ENCODE assay signal across 20 cellular contexts in the genomic region with DNA sequence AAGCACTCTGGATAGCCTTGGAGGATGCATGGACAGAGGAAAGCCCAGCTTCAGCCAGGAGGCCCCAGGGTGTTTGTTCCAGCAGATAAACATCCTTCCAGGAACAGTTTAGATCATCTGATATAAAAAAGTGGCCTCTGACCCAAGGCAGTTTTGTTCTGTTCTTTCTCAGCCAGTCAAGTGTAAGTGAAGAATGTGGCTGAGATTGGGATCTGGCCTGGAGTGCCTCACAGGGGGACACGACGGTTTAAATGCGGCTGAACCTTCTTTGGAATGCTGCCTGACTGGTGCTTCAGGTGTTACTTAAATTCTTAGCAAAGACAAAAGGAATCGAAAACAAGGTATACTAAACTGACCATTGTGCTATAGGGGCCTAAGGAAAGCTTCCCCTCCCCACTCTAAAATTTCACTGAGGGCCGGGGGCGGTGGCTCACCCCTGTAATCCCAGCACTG. TPM values are rescaled to one million over a fixed set of nuclear protein-coding genes. Genes with fewer than 3 reads are reported as not detected.
DNase-seq lines count a peak whose midpoint lies in the region; ATAC-seq and TF ChIP-seq lines count a peak whose summit lies in the region.
"Had no signal": no experiment of that assay in that cellular context is flagged by ENCODE, and none has a peak within 500 bp of the region (broad histone marks: within the 10 kb centered on the region; RNA-seq: fewer than 3 reads in every experiment).

No MANE protein-coding gene starts in this region.

- peak; percentile 71 for DNase-seq in LNCaP clone FGC (ENCODE audit: low read depth)
- peak; percentile 37 for DNase-seq in hepatocyte (ENCODE audit: low spot score)
- no peak for DNase-seq in LoVo (ENCODE audit: low spot score)
- DNase-seq in activated CD8-positive, alpha-beta memory T cell treated with anti-CD3 and anti-CD28 coated beads for 24 hours, result no peak
- no peak for DNase-seq in cerebellar nuclear complex (lab: John Stamatoyannopoulos, UW)
- DNase-seq: activated CD4-positive, alpha-beta T cell treated with anti-CD3 and anti-CD28 coated beads for 1 hour; activated naive CD4-positive, alpha-beta T cell treated with anti-CD3 and anti-CD28 coated beads, Interleukin-2, amount 10 ng/mL, durations not matched to agents 7 days and 5 days; brain microvascular endothelial cell; COR-L47; left colon; naive thymus-derived CD8-positive, alpha-beta T cell; NCI-H69; sigmoid colon; T-helper 17 cell had no signal

- no peaks in the 10 kb centered on the region for H3K27me3 Mint-ChIP-seq in nephron (ENCODE audit: low read depth)
- H3K27me3 Mint-ChIP-seq: activated naive CD4-positive, alpha-beta T cell treated with anti-CD3 and anti-CD28 coated beads, Interleukin-2, amount 10 ng/mL, durations not matched to agents 7 days and 5 days; T-helper 17 cell had no signal

- no peaks in the 10 kb centered on the region for H3K79me2 ChIP-seq in hepatocyte

- H3K27me3 ChIP-seq in hepatocyte, result no peaks in the 10 kb centered on the region
- H3K27me3 ChIP-seq: brain microvascular endothelial cell, sigmoid colon had no signal

- peak overlapping the region in 2 of 3 experiments; percentile 51 to 75 for H3K27ac Mint-ChIP-seq in nephron
- H3K27ac Mint-ChIP-seq: activated naive CD4-positive, alpha-beta T cell treated with anti-CD3 and anti-CD28 coated beads, Interleukin-2, amount 10 ng/mL, durations not matched to agents 7 days and 5 days; naive thymus-derived CD8-positive, alpha-beta T cell; stimulated activated memory B cell treated with anti-CD40 and anti-IgM and Interleukin-4, amounts not matched to agents 10 μg/mL and 1 μg/mL and 100 μg/mL, for 72 hours; T-helper 17 cell had no signal

- no peaks in the 10 kb centered on the region for H3K36me3 ChIP-seq in hepatocyte (replicated peaks; ENCODE audit: insufficient read depth, low read depth)
- H3K36me3 ChIP-seq: brain microvascular endothelial cell, sigmoid colon had no signal

- no peak overlapping the region for H2AFZ ChIP-seq in hepatocyte

- no peaks in the 10 kb centered on the region for H3K9me2 ChIP-seq in hepatocyte (replicated peaks; ENCODE audit: insufficient read depth)

- peaks cover 10% of the 10 kb centered on the region for H3K9me3 Mint-ChIP-seq in nephron
- H3K9me3 Mint-ChIP-seq: activated naive CD4-positive, alpha-beta T cell treated with anti-CD3 and anti-CD28 coated beads, Interleukin-2, amount 10 ng/mL, durations not matched to agents 7 days and 5 days had no signal

- H3K27ac ChIP-seq in C4-2B (peak overlapping the region; percentile 45), hepatocyte (peak overlapping the region; percentile 53)
- H3K27ac ChIP-seq: brain microvascular endothelial cell, KMS-11 had no signal

- H3K4me1 ChIP-seq in hepatocyte (ENCODE audit: insufficient read depth), result peaks cover 16% of the 10 kb centered on the region

- H3K36me3 Mint-ChIP-seq in nephron (ENCODE audit: low read depth), result peaks cover 3% of the 10 kb centered on the region
- H3K36me3 Mint-ChIP-seq: activated naive CD4-positive, alpha-beta T cell treated with anti-CD3 and anti-CD28 coated beads, Interleukin-2, amount 10 ng/mL, durations not matched to agents 7 days and 5 days; stimulated activated memory B cell treated with anti-CD40 and anti-IgM and Interleukin-4, amounts not matched to agents 10 μg/mL and 1 μg/mL and 100 μg/mL, for 72 hours had no signal

- H3K9me3 ChIP-seq in hepatocyte (ENCODE audit: low read depth), result no peaks in the 10 kb centered on the region
- H3K9me3 ChIP-seq: sigmoid colon had no signal

- no peaks in the 10 kb centered on the region for H4K20me1 ChIP-seq in hepatocyte (ENCODE audit: insufficient read depth, poor library complexity, severe bottlenecking)

- H3K4me3 ChIP-seq in LNCaP clone FGC (ENCODE audit: low read depth, low read length) (no peak overlapping the region), hepatocyte (no peak overlapping the region)
- H3K4me3 ChIP-seq: sigmoid colon had no signal

- ATAC-seq in GM19395 (IDR thresholded peaks at IDR 0.05; ENCODE audit: unreplicated experiment), result no peak
- ATAC-seq: left colon; naive thymus-derived CD8-positive, alpha-beta T cell; stimulated activated memory B cell treated with anti-CD40 and anti-IgM and Interleukin-4, amounts not matched to agents 10 μg/mL and 1 μg/mL and 100 μg/mL, for 72 hours; T-helper 17 cell had no signal

- no peak for TF ChIP-seq CTCF in C4-2B (conservative IDR thresholded peaks at IDR 0.05)
- no peak for TF ChIP-seq CTCF in LNCaP clone FGC (IDR thresholded peaks at IDR 0.05; ENCODE audit: control insufficient read depth, extremely low read depth, insufficient read depth)
- TF ChIP-seq CTCF in hepatocyte (IDR thresholded peaks at IDR 0.05; ENCODE audit: poor library complexity), result no peak
- no peak for TF ChIP-seq CTCF in nephron (IDR thresholded peaks at IDR 0.05; ENCODE audit: unreplicated experiment in 3 of 3)

- H3K4me1 Mint-ChIP-seq in nephron, result peaks cover 16% of the 10 kb centered on the region
- H3K4me1 Mint-ChIP-seq: activated naive CD4-positive, alpha-beta T cell treated with anti-CD3 and anti-CD28 coated beads, Interleukin-2, amount 10 ng/mL, durations not matched to agents 7 days and 5 days; naive thymus-derived CD8-positive, alpha-beta T cell; stimulated activated memory B cell treated with anti-CD40 and anti-IgM and Interleukin-4, amounts not matched to agents 10 μg/mL and 1 μg/mL and 100 μg/mL, for 72 hours; T-helper 17 cell had no signal

- 15% methylated on average over 6 of the region's 6 CpGs for WGBS in hepatocyte (ENCODE audit: low lambda C conversion rate, missing lambda C conversion rate)

- no peak overlapping the region for H3K4me3 Mint-ChIP-seq in nephron
- H3K4me3 Mint-ChIP-seq: activated naive CD4-positive, alpha-beta T cell treated with anti-CD3 and anti-CD28 coated beads, Interleukin-2, amount 10 ng/mL, durations not matched to agents 7 days and 5 days; naive thymus-derived CD8-positive, alpha-beta T cell; stimulated activated memory B cell treated with anti-CD40 and anti-IgM and Interleukin-4, amounts not matched to agents 10 μg/mL and 1 μg/mL and 100 μg/mL, for 72 hours; T-helper 17 cell had no signal

- peak overlapping the region; percentile 27 for H3K4me2 ChIP-seq in hepatocyte
- H3K4me2 ChIP-seq: KMS-11 had no signal

RNA-seq across cellular contexts. Expression of gene VTCN1, which starts 58.2 kb away (rescaled TPM):
- 12.4 and 12.8 TPM in 2 replicates for total RNA-seq in hepatocyte
- 14.9 and 33.2 TPM in 2 replicates for polyA plus RNA-seq in hepatocyte
- total RNA-seq: left colon; naive thymus-derived CD8-positive, alpha-beta T cell; sigmoid colon; T-helper 17 cell had no signal
- polyA plus RNA-seq: AG04450; naive thymus-derived CD8-positive, alpha-beta T cell; sigmoid colon had no signal

Comparison
In these comparisons a context has a peak if more than half of its experiments do, and no peak if none do; other contexts are left out.
1. DNase-seq: peak in LNCaP clone FGC (single experiment) and hepatocyte (single experiment); none in LoVo (single experiment), activated CD8-positive, alpha-beta memory T cell treated with anti-CD3 and anti-CD28 coated beads for 24 hours (single experiment) and cerebellar nuclear complex (0 of 2).